Comparison of ENCODE assay signal across 9 cellular contexts in genomic region chr11:65489061-65489705, GRCh38. TPM values are rescaled to one million over a fixed set of nuclear protein-coding genes. Genes with fewer than 3 reads are reported as not detected.
A peak's percentile ranks its signal among the peaks of the same experiment; 100 is the strongest.
DNase-seq lines count a peak whose midpoint lies in the region; ATAC-seq, FAIRE-seq and TF ChIP-seq lines count a peak whose summit lies in the region.
"Had no signal": no experiment of that assay in that cellular context is flagged by ENCODE, and none has a peak within 500 bp of the region (broad histone marks: within the 10 kb centered on the region; RNA-seq: fewer than 3 reads in every experiment).

No MANE protein-coding gene starts in this region.

- POLR2A ChIA-PET in activated CD4-positive, alpha-beta T cell treated with anti-CD3 and anti-CD28 coated beads for 36 hours (lab: Charles Lee), result interaction anchor here (1.0 to 25.9 kb wide), 7 partner anchors 8 to 67 kb away, joined by 3 to 1637 read pairs (median 11); partner anchors contain the start of genes MALAT1 and NEAT1
- POLR2A ChIA-PET in endothelial cell of umbilical vein (lab: Charles Lee), result interaction anchor here (0.8 to 9.4 kb wide), 4 partner anchors 9 to 67 kb away, joined by 3 to 204 read pairs (median 8); partner anchors contain the start of genes MALAT1 and NEAT1

- H3K4me1 Mint-ChIP-seq in activated CD4-positive, alpha-beta T cell treated with anti-CD3 and anti-CD28 coated beads for 36 hours, result peaks cover 75% of the 10 kb centered on the region

- H3K79me2 ChIP-seq in endothelial cell of umbilical vein (ENCODE audit: control insufficient read depth, insufficient read depth, low read length), result no peaks in the 10 kb centered on the region

- CTCF ChIA-PET in activated CD4-positive, alpha-beta T cell treated with anti-CD3 and anti-CD28 coated beads for 36 hours (lab: Charles Lee), result interaction anchor here (0.7 to 8.4 kb wide), 4 partner anchors 12 to 63 kb away, joined by 3 to 72 read pairs (median 7); no protein-coding TSS in a partner anchor
- CTCF ChIA-PET in endothelial cell of umbilical vein (lab: Charles Lee), result interaction anchor here (0.8 to 13.9 kb wide), 5 partner anchors 11 to 214 kb away, joined by 3 to 247 read pairs (median 7); partner anchors contain the start of gene MALAT1

- peak overlapping the region; percentile 63 for H3K9ac ChIP-seq in endothelial cell of umbilical vein (replicated peaks; ENCODE audit: extremely low read depth, insufficient read depth, low read length)

- DNase-seq in activated CD4-positive, alpha-beta T cell treated with anti-CD3 and anti-CD28 coated beads for 36 hours, result no peak
- DNase-seq in activated CD4-positive, alpha-beta T cell treated with anti-CD3 and anti-CD28 coated beads, Interleukin-2, amount 50 U/mL, for 1 hour, result no peak
- peak; percentile 53 for DNase-seq in endothelial cell of umbilical vein (ENCODE audit: low read depth, low spot score)
- peak; percentile 88 to 93 for DNase-seq in aorta
- DNase-seq in GM13976 (ENCODE audit: low spot score), result no peak
- DNase-seq in NCI-H2081 treated with DMSO at 0.1 percent for 48 hours (lab: John Stamatoyannopoulos, UW), result no peak
- DNase-seq: activated naive CD4-positive, alpha-beta T cell treated with Interleukin-2 at 50 U/mL for 16 hours had no signal

- H3K27me3 ChIP-seq in endothelial cell of umbilical vein (ENCODE audit: control insufficient read depth in 2 of 2, insufficient read depth in 2 of 2, low read length in 2 of 2), result no peaks in the 10 kb centered on the region
- H3K27me3 ChIP-seq in muscle layer of duodenum (ENCODE audit: low read depth, low read length), result no peaks in the 10 kb centered on the region
- no peaks in the 10 kb centered on the region for H3K27me3 ChIP-seq in aorta (ENCODE audit: control insufficient read depth in 1 of 2, insufficient read depth in 2 of 2, low read length in 1 of 2)

- no peaks in the 10 kb centered on the region for H4K20me1 ChIP-seq in endothelial cell of umbilical vein (replicated peaks; ENCODE audit: control insufficient read depth, extremely low read depth, insufficient read depth, low read length)

- H3K27ac Mint-ChIP-seq in activated CD4-positive, alpha-beta T cell treated with anti-CD3 and anti-CD28 coated beads for 36 hours, result peak overlapping the region; percentile 19

- H3K9me1 ChIP-seq in endothelial cell of umbilical vein (replicated peaks; ENCODE audit: control insufficient read depth, extremely low read depth, insufficient read depth, low read length), result no peaks in the 10 kb centered on the region

- peak overlapping the region; percentile 81 for H3K27ac ChIP-seq in endothelial cell of umbilical vein (ENCODE audit: insufficient read depth, low read depth, low read length)
- H3K27ac ChIP-seq in muscle layer of duodenum (ENCODE audit: low read length), result peak overlapping the region; percentile 98
- peak overlapping the region; percentile 87 to 100 for H3K27ac ChIP-seq in aorta (ENCODE audit: low read depth in 1 of 2, low read length in 2 of 2)

- H2AFZ ChIP-seq in endothelial cell of umbilical vein (ENCODE audit: low read depth, low read length), result no peak overlapping the region

- H3K27me3 Mint-ChIP-seq in activated CD4-positive, alpha-beta T cell treated with anti-CD3 and anti-CD28 coated beads for 36 hours, result no peaks in the 10 kb centered on the region

- TF ChIP-seq CTCF in endothelial cell of umbilical vein (IDR thresholded peaks at IDR 0.05; ENCODE audit: extremely low read depth in 1 of 2, insufficient read depth in 1 of 2, low read depth in 1 of 2, low read length in 2 of 2), result no peak
- TF ChIP-seq CTCF in GM13976 (IDR thresholded peaks at IDR 0.05; ENCODE audit: borderline replicate concordance, control extremely low read depth, extremely low read depth, insufficient read depth, missing control alignments), result no peak

- no peak for ATAC-seq in activated CD4-positive, alpha-beta T cell treated with anti-CD3 and anti-CD28 coated beads for 36 hours
- ATAC-seq in aorta (ENCODE audit: low FRiP score), result no peak
- no peak for ATAC-seq in HG03280 (IDR thresholded peaks at IDR 0.05; ENCODE audit: unreplicated experiment)

- no peak overlapping the region for H3K4me3 Mint-ChIP-seq in activated CD4-positive, alpha-beta T cell treated with anti-CD3 and anti-CD28 coated beads for 36 hours

- no peaks in the 10 kb centered on the region for H3K36me3 Mint-ChIP-seq in activated CD4-positive, alpha-beta T cell treated with anti-CD3 and anti-CD28 coated beads for 36 hours (ENCODE audit: low read depth)

- no peaks in the 10 kb centered on the region for H3K36me3 ChIP-seq in endothelial cell of umbilical vein (ENCODE audit: control insufficient read depth in 2 of 2, extremely low read depth in 1 of 2, insufficient read depth in 2 of 2, low read length in 2 of 2)
- H3K36me3 ChIP-seq in muscle layer of duodenum (ENCODE audit: control insufficient read depth in 1 of 2, insufficient read depth in 2 of 2, low read length in 2 of 2), result peaks cover 0 to 50% of the 10 kb centered on the region in 2 donors
- H3K36me3 ChIP-seq in aorta (ENCODE audit: control insufficient read depth in 1 of 2, insufficient read depth in 2 of 2, low read length in 1 of 2), result no peaks in the 10 kb centered on the region

- BruUV-seq in endothelial cell of umbilical vein (replicated peaks; lab: Mats Ljungman, UMichigan), result no TSS peak

- no peak for FAIRE-seq in endothelial cell of umbilical vein (lab: Jason Lieb, UNC)

- WGBS in aorta, 2 donors, result 8% methylated on average over 10 of the region's 10 CpGs

- H3K9me3 Mint-ChIP-seq in activated CD4-positive, alpha-beta T cell treated with anti-CD3 and anti-CD28 coated beads for 36 hours (ENCODE audit: low read depth), result no peaks in the 10 kb centered on the region

- TF ChIP-seq POLR2A in endothelial cell of umbilical vein (IDR thresholded peaks at IDR 0.05; ENCODE audit: low read depth, low read length), result no peak

- dilution Hi-C loops in endothelial cell of umbilical vein (cut with MboI; ENCODE audit: extremely low pct_ligation_motif_present, low sequenced_read_pairs), result no loop called here

- H3K4me3 ChIP-seq in endothelial cell of umbilical vein (replicated peaks in 1 of 3; ENCODE audit: insufficient read depth in 1 of 3, low read depth in 1 of 3, low read length in 3 of 3) (no peak overlapping the region), muscle layer of duodenum (ENCODE audit: low read depth in 1 of 2, low read length in 2 of 2) (peak overlapping the region in 1 of 2 donors; percentile 32), aorta (ENCODE audit: low read length in 2 of 2) (no peak overlapping the region)

- intact Hi-C loops in activated CD4-positive, alpha-beta T cell treated with anti-CD3 and anti-CD28 coated beads for 36 hours (cut with DNase I, micrococcal nuclease), result no loop called here
- intact Hi-C loops in endothelial cell of umbilical vein (cut with micrococcal nuclease), result no loop called here
- intact Hi-C loops in aorta (cut with DNase I), result no loop called here

- H3K4me1 ChIP-seq in endothelial cell of umbilical vein (ENCODE audit: control insufficient read depth, extremely low read depth, insufficient read depth, low read length) (peaks cover 74% of the 10 kb centered on the region), muscle layer of duodenum (ENCODE audit: control insufficient read depth in 1 of 2, insufficient read depth in 2 of 2, low read length in 2 of 2) (peaks cover 57 to 71% of the 10 kb centered on the region in 2 donors), aorta (ENCODE audit: control insufficient read depth in 1 of 2, insufficient read depth in 2 of 2, low read length in 2 of 2) (peaks cover 2% of the 10 kb centered on the region in 2 donors)

- no peaks in the 10 kb centered on the region for H3K9me3 ChIP-seq in endothelial cell of umbilical vein (replicated peaks; ENCODE audit: control insufficient read depth, insufficient read depth, low read length)
- no peaks in the 10 kb centered on the region for H3K9me3 ChIP-seq in muscle layer of duodenum (ENCODE audit: control insufficient read depth in 1 of 2, low read length in 2 of 2)
- no peaks in the 10 kb centered on the region for H3K9me3 ChIP-seq in aorta (ENCODE audit: control insufficient read depth, low read length)

- in situ Hi-C loops in GM13976 (cut with MboI; ENCODE audit: low sequenced_read_pairs, unreplicated experiment), result no loop called here

- no peak overlapping the region for H3K4me2 ChIP-seq in endothelial cell of umbilical vein (ENCODE audit: insufficient read depth, low read length)

TF ChIP-seq in endothelial cell of umbilical vein, 7 proteins besides CTCF, POLR2A, EP300 and RAD21 (continues in another document):
- TF ChIP-seq JUN (IDR thresholded peaks at IDR 0.05; ENCODE audit: borderline replicate concordance, insufficient read depth, insufficient read length, low read depth) (no peak), MYC (IDR thresholded peaks at IDR 0.05; ENCODE audit: low read depth, low read length) (no peak)
- TF ChIP-seq, protein P1, sequence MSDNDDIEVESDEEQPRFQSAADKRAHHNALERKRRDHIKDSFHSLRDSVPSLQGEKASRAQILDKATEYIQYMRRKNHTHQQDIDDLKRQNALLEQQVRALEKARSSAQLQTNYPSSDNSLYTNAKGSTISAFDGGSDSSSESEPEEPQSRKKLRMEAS (IDR thresholded peaks at IDR 0.05; ENCODE audit: insufficient read depth, insufficient read length), result no peak

RNA-seq across cellular contexts. Expression of gene MALAT1, which starts 9.7 kb away (rescaled TPM):
- 1,000 to 10,000 TPM; 7,016 to 9,748 TPM for total RNA-seq in activated CD4-positive, alpha-beta T cell treated with anti-CD3 and anti-CD28 coated beads for 36 hours
- total RNA-seq in endothelial cell of umbilical vein (7,529 and 7,700 TPM in 2 replicates), aorta (over 10,000 TPM; 16,103 to 18,225 TPM)
- polyA plus RNA-seq in endothelial cell of umbilical vein (394 and 491 TPM in 2 replicates), aorta (100 to 1,000 TPM; 228 to 370 TPM)
- polyA plus RNA-seq in endothelial cell of umbilical vein (2011; cell fraction: cytosol; rRNA removed), result 47.1 and 87.3 TPM in 2 replicates
- polyA plus RNA-seq in endothelial cell of umbilical vein (2011; cell fraction: nucleus; rRNA removed), result 5,514 and 5,703 TPM in 2 replicates
- 638 and 920 TPM in 2 replicates for polyA plus RNA-seq in endothelial cell of umbilical vein (2012)
- polyA minus RNA-seq in endothelial cell of umbilical vein, result 8,330 and 9,132 TPM in 2 replicates
- polyA minus RNA-seq in endothelial cell of umbilical vein (2011; cell fraction: cytosol; rRNA and poly(A)+ RNA removed), result 1,996 TPM
- polyA minus RNA-seq in endothelial cell of umbilical vein (2011; cell fraction: nucleus; rRNA and poly(A)+ RNA removed), result 28,697 and 33,573 TPM in 2 replicates

RNA-seq across cellular contexts. Expression of gene SCYL1, which starts 35.7 kb away (rescaled TPM):
- 10 to 100 TPM; 66.5 to 78.8 TPM for total RNA-seq in activated CD4-positive, alpha-beta T cell treated with anti-CD3 and anti-CD28 coated beads for 36 hours
- total RNA-seq in endothelial cell of umbilical vein (88.2 and 88.7 TPM in 2 replicates), aorta (10 to 100 TPM; 74.0 to 74.4 TPM)
- polyA plus RNA-seq in endothelial cell of umbilical vein (126 and 153 TPM in 2 replicates), aorta (10 to 100 TPM; 31.3 to 98.9 TPM)
- 95.1 and 111 TPM in 2 replicates for polyA plus RNA-seq in endothelial cell of umbilical vein (2011; cell fraction: cytosol; rRNA removed)
- 143 and 176 TPM in 2 replicates for polyA plus RNA-seq in endothelial cell of umbilical vein (2011; cell fraction: nucleus; rRNA removed)
- 53.3 and 68.2 TPM in 2 replicates for polyA plus RNA-seq in endothelial cell of umbilical vein (2012)
- polyA minus RNA-seq in endothelial cell of umbilical vein, result 50.9 and 74.3 TPM in 2 replicates
- polyA minus RNA-seq in endothelial cell of umbilical vein (2011; cell fraction: cytosol; rRNA and poly(A)+ RNA removed), result 57.2 TPM
- polyA minus RNA-seq in endothelial cell of umbilical vein (2011; cell fraction: nucleus; rRNA and poly(A)+ RNA removed), result 38.2 and 51.4 TPM in 2 replicates

Comparison
In these comparisons a context has a peak if more than half of its experiments do, and no peak if none do; other contexts are left out.
1. DNase-seq: peak in endothelial cell of umbilical vein (single experiment) and aorta (2 of 2); none in activated CD4-positive, alpha-beta T cell treated with anti-CD3 and anti-CD28 coated beads for 36 hours (single experiment), activated CD4-positive, alpha-beta T cell treated with anti-CD3 and anti-CD28 coated beads, Interleukin-2, amount 50 U/mL, for 1 hour (single experiment), GM13976 (single experiment) and NCI-H2081 treated with DMSO at 0.1 percent for 48 hours (single experiment).
2. Peak in every context shown above with its lines, with median percentiles within 50 percentile points of each other: H3K27ac ChIP-seq.